ENCODE assay signal across 10 cellular contexts in genomic region chr5:124963236-124963929, GRCh38.
DNase-seq lines count a peak whose midpoint lies in the region; ATAC-seq and TF ChIP-seq lines count a peak whose summit lies in the region.
"Had no signal": no experiment of that assay in that cellular context is flagged by ENCODE, and none has a peak within 500 bp of the region (broad histone marks: within the 10 kb centered on the region; RNA-seq: fewer than 3 reads in every experiment).

No MANE protein-coding gene starts in this region.

- H3K4me1 Mint-ChIP-seq in brain = peaks cover 23% of the 10 kb centered on the region
- H3K4me1 Mint-ChIP-seq in activated naive CD4-positive, alpha-beta T cell treated with anti-CD3 and anti-CD28 coated beads for 36 hours (ENCODE audit: low read depth) = no peaks in the 10 kb centered on the region

- no peaks in the 10 kb centered on the region for H3K36me3 Mint-ChIP-seq in brain
- H3K36me3 Mint-ChIP-seq in activated naive CD4-positive, alpha-beta T cell treated with anti-CD3 and anti-CD28 coated beads for 36 hours (ENCODE audit: low read depth) = no peaks in the 10 kb centered on the region

- peak overlapping the region; percentile 88 to 98 for H2BK12ac ChIP-seq in mesenchymal stem cell (ENCODE audit: low read length in 2 of 2)

- H3K4me3 Mint-ChIP-seq in brain = no peak overlapping the region
- no peak overlapping the region for H3K4me3 Mint-ChIP-seq in activated naive CD4-positive, alpha-beta T cell treated with anti-CD3 and anti-CD28 coated beads for 36 hours

- peaks cover 8% of the 10 kb centered on the region for H3K4me1 ChIP-seq in BE2C
- peaks cover 2% of the 10 kb centered on the region for H3K4me1 ChIP-seq in mesenchymal stem cell (ENCODE audit: control insufficient read depth, insufficient read depth, low read depth, low read length)

- intact Hi-C loops in activated naive CD4-positive, alpha-beta T cell treated with anti-CD3 and anti-CD28 coated beads for 36 hours (cut with micrococcal nuclease) = no loop called here

- H3K27ac Mint-ChIP-seq in brain = peak overlapping the region in 3 of 5 experiments; percentile 16 to 22 (median 16)
- no peak overlapping the region for H3K27ac Mint-ChIP-seq in activated naive CD4-positive, alpha-beta T cell treated with anti-CD3 and anti-CD28 coated beads for 36 hours

- 48% methylated on average over 12 of the region's 14 CpGs for WGBS in mesenchymal stem cell

- H3K27ac ChIP-seq in mesenchymal stem cell (ENCODE audit: low read length, poor library complexity, severe bottlenecking) = no peak overlapping the region
- H3K27ac ChIP-seq: thoracic aorta had no signal

- no peaks in the 10 kb centered on the region for H3K27me3 ChIP-seq in BE2C
- H3K27me3 ChIP-seq in mesenchymal stem cell (ENCODE audit: control insufficient read depth in 1 of 2, insufficient read depth in 1 of 2, low read length in 2 of 2) = no peaks in the 10 kb centered on the region

- H3K9me3 ChIP-seq in BE2C = no peaks in the 10 kb centered on the region
- no peaks in the 10 kb centered on the region for H3K9me3 ChIP-seq in mesenchymal stem cell (ENCODE audit: control insufficient read depth, low read length)
- H3K9me3 ChIP-seq: thoracic aorta had no signal

- H3K4me3 ChIP-seq in BE2C (ENCODE audit: low read depth, low read length) (no peak overlapping the region), mesenchymal stem cell (ENCODE audit: insufficient read depth in 1 of 2, low read depth in 1 of 2, low read length in 2 of 2) (no peak overlapping the region)
- H3K4me3 ChIP-seq: thoracic aorta had no signal

- H2AK5ac ChIP-seq in mesenchymal stem cell (ENCODE audit: low read length, severe bottlenecking) = no peak overlapping the region

- H3K9ac ChIP-seq in mesenchymal stem cell (ENCODE audit: low read length) = no peak overlapping the region

- CTCF ChIA-PET in activated naive CD4-positive, alpha-beta T cell treated with anti-CD3 and anti-CD28 coated beads for 36 hours (lab: Charles Lee) = no interaction called here

- H2BK5ac ChIP-seq in mesenchymal stem cell (ENCODE audit: low read depth, low read length, poor library complexity, severe bottlenecking) = no peak overlapping the region

- H3K79me1 ChIP-seq in mesenchymal stem cell (replicated peaks; ENCODE audit: low read length, poor library complexity, severe bottlenecking) = no peaks in the 10 kb centered on the region

- no peak for ATAC-seq in GM19328 (IDR thresholded peaks at IDR 0.05; ENCODE audit: unreplicated experiment)

- H4K91ac ChIP-seq in mesenchymal stem cell (ENCODE audit: low read length) = peak overlapping the region; percentile 97

- no peak for TF ChIP-seq CTCF in BE2C (IDR thresholded peaks at IDR 0.05; ENCODE audit: low read depth, low read length)
- no peak for TF ChIP-seq CTCF in brain (conservative IDR thresholded peaks at IDR 0.05)
- TF ChIP-seq CTCF in GM10266 (IDR thresholded peaks at IDR 0.05; ENCODE audit: control insufficient read depth, insufficient read depth, low read depth, missing control alignments) = no peak

- peak overlapping the region in 1 of 2 experiments; percentile 85 for H3K23ac ChIP-seq in mesenchymal stem cell (ENCODE audit: low read length in 2 of 2)

- peak overlapping the region; percentile 93 to 95 for H3K4ac ChIP-seq in mesenchymal stem cell (ENCODE audit: low read depth in 1 of 2, low read length in 2 of 2)

- H3K14ac ChIP-seq in mesenchymal stem cell (ENCODE audit: low read length in 2 of 2) = peak overlapping the region in 1 of 2 experiments; percentile 80

- H3K4me2 ChIP-seq in mesenchymal stem cell (ENCODE audit: low read length, poor library complexity, severe bottlenecking) = no peak overlapping the region

- H2AFZ ChIP-seq in mesenchymal stem cell (ENCODE audit: low read depth, low read length) = peak overlapping the region; percentile 16

- H3K9me3 Mint-ChIP-seq in brain = peaks cover 0 to 5% (median 3%) of the 10 kb centered on the region in 5 experiments
- no peaks in the 10 kb centered on the region for H3K9me3 Mint-ChIP-seq in activated naive CD4-positive, alpha-beta T cell treated with anti-CD3 and anti-CD28 coated beads for 36 hours

- DNase-seq in BE2C (peak; percentile 51), LHCN-M2 (ENCODE audit: low read depth) (peak; percentile 44), mesenchymal stem cell (peak; percentile 93), GM10266 (ENCODE audit: extremely low spot score) (no peak), NCI-H345 treated with DMSO at 0.1 percent for 48 hours (lab: John Stamatoyannopoulos, UW; ENCODE audit: unreplicated experiment) (no peak)
- DNase-seq in activated naive CD4-positive, alpha-beta T cell treated with anti-CD3 and anti-CD28 coated beads for 36 hours = no peak
- DNase-seq: NCI-H524 had no signal

- peak overlapping the region; percentile 87 for H2BK15ac ChIP-seq in mesenchymal stem cell (ENCODE audit: low read depth, poor library complexity, severe bottlenecking)

- H3K27me3 Mint-ChIP-seq in brain = no peaks in the 10 kb centered on the region
- peaks cover 3% of the 10 kb centered on the region for H3K27me3 Mint-ChIP-seq in activated naive CD4-positive, alpha-beta T cell treated with anti-CD3 and anti-CD28 coated beads for 36 hours (ENCODE audit: low read depth)

- H3K18ac ChIP-seq in mesenchymal stem cell (ENCODE audit: low read depth in 1 of 2, low read length in 2 of 2) = peak overlapping the region; percentile 87 to 99

- H2BK120ac ChIP-seq in mesenchymal stem cell (ENCODE audit: low read depth, low read length) = peak overlapping the region; percentile 90

- H3K36me3 ChIP-seq in BE2C = no peaks in the 10 kb centered on the region
- H3K36me3 ChIP-seq in mesenchymal stem cell (ENCODE audit: control insufficient read depth in 1 of 2, insufficient read depth in 2 of 2, low read depth in 1 of 2, low read length in 2 of 2) = no peaks in the 10 kb centered on the region
- H3K36me3 ChIP-seq: thoracic aorta had no signal

- peak overlapping the region; percentile 99 for H4K8ac ChIP-seq in mesenchymal stem cell (ENCODE audit: low read length)

Comparison
In these comparisons a context has a peak if more than half of its experiments do, and no peak if none do; other contexts are left out.
1. DNase-seq: peak in BE2C (single experiment), LHCN-M2 (single experiment) and mesenchymal stem cell (single experiment); none in GM10266 (single experiment), activated naive CD4-positive, alpha-beta T cell treated with anti-CD3 and anti-CD28 coated beads for 36 hours (single experiment) and NCI-H345 treated with DMSO at 0.1 percent for 48 hours (single experiment).